In the genomic region with DNA sequence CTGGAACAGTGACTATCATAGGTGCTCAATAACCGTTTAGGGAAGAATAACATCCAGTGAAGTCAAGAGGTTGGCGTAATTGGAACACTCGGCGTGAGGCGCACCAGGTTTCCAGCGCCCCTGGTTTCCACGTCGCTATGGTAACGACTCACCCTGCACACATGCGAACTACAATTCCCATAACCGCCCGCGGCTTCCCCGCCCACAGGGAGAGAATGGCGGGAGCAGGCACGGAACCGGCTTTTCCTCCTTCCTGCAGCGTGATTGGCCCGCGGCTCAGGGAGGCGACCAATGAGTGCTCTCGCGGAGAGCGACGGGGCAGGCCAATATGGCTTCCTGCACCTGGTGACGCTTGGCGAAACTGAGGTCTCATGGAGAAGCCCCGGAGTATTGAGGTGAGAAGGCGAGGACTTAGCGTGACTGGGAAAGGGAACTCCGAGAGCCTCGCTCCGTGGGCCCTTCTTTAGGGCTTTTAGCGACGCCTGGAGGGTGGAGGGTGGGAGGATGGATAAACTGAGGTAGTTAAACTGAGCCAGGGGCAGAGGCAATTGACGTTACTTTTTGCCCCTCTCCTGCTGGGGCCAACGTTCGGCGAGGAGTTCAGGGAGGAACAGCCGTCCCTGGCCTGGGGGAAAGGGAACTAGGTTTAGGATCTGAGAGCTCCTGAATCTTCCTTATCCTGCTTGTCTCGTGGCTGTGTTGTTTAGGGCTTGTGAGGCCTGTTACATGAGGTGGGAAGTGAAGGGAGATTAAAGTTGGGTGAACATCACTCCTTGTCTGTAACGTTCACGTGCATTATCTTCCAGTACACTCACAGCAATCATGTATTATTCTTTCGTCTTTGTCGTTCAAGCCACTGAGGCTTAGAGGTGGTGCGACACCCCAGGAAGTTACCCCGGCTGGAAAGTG, we compare ENCODE assay signal across 1 cellular context.
TF ChIP-seq lines count a peak whose summit lies in the region.

Gene L3MBTL2 (plus strand): TSS at position 321 of the 909 bp plus-strand sequence. CDS start 51 bp downstream, at position 372.

TF ChIP-seq in HepG2, 621 proteins besides CTCF, POLR2A, EP300 and RAD21 (continued from another document and continues in another):
- no peak for TF ChIP-seq STAT6 (CRISPR knock-in tag; IDR thresholded peaks at IDR 0.05; ENCODE audit: borderline replicate concordance)
- TF ChIP-seq ESRRA (CRISPR knock-in tag; IDR thresholded peaks at IDR 0.05; ENCODE audit: low read depth): no peak
- TF ChIP-seq CHCHD3 (CRISPR knock-in tag; IDR thresholded peaks at IDR 0.05): no peak
- no peak for TF ChIP-seq PPARG (CRISPR knock-in tag; conservative IDR thresholded peaks at IDR 0.05)
- TF ChIP-seq ZNF687 (CRISPR knock-in tag; IDR thresholded peaks at IDR 0.05): peak; percentile 93
- peak; percentile 85; the same call in 1 of the 2 replicates for TF ChIP-seq ZFP91 (CRISPR knock-in tag; IDR thresholded peaks at IDR 0.05; ENCODE audit: borderline replicate concordance)
- TF ChIP-seq HDAC1 (CRISPR knock-in tag; IDR thresholded peaks at IDR 0.05): peak; percentile 95
- TF ChIP-seq, protein P1, sequence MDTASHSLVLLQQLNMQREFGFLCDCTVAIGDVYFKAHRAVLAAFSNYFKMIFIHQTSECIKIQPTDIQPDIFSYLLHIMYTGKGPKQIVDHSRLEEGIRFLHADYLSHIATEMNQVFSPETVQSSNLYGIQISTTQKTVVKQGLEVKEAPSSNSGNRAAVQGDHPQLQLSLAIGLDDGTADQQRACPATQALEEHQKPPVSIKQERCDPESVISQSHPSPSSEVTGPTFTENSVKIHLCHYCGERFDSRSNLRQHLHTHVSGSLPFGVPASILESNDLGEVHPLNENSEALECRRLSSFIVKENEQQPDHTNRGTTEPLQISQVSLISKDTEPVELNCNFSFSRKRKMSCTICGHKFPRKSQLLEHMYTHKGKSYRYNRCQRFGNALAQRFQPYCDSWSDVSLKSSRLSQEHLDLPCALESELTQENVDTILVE (CRISPR knock-in tag; IDR thresholded peaks at IDR 0.05): no peak
- no peak for TF ChIP-seq HNF4A (CRISPR knock-in tag; IDR thresholded peaks at IDR 0.05)
- no peak for TF ChIP-seq TERF1 (CRISPR knock-in tag; IDR thresholded peaks at IDR 0.05)
- TF ChIP-seq, protein P2, sequence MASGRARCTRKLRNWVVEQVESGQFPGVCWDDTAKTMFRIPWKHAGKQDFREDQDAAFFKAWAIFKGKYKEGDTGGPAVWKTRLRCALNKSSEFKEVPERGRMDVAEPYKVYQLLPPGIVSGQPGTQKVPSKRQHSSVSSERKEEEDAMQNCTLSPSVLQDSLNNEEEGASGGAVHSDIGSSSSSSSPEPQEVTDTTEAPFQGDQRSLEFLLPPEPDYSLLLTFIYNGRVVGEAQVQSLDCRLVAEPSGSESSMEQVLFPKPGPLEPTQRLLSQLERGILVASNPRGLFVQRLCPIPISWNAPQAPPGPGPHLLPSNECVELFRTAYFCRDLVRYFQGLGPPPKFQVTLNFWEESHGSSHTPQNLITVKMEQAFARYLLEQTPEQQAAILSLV (CRISPR knock-in tag; IDR thresholded peaks at IDR 0.05; ENCODE audit: borderline replicate concordance): no peak; the same call in 1 of the 2 replicates
- TF ChIP-seq PTBP1 (IDR thresholded peaks at IDR 0.05; ENCODE audit: low read depth, low read length, poor library complexity, severe bottlenecking): no peak
- TF ChIP-seq NCOR1 (IDR thresholded peaks at IDR 0.05; ENCODE audit: borderline replicate concordance, low read length): no peak
- TF ChIP-seq ZNF747 (CRISPR knock-in tag; IDR thresholded peaks at IDR 0.05; ENCODE audit: borderline replicate concordance): peak; percentile 33; the same call in 1 of the 2 replicates
- TF ChIP-seq TOPORS (CRISPR knock-in tag; IDR thresholded peaks at IDR 0.05): no peak
- no peak; the same call in 1 of the 2 replicates for TF ChIP-seq ARNTL (CRISPR knock-in tag; IDR thresholded peaks at IDR 0.05)
- TF ChIP-seq ZNF251 (CRISPR knock-in tag; IDR thresholded peaks at IDR 0.05): no peak
- TF ChIP-seq KDM2A (CRISPR knock-in tag; IDR thresholded peaks at IDR 0.05; ENCODE audit: borderline replicate concordance, low read depth): peak; percentile 75; the same call in 1 of the 2 replicates
- TF ChIP-seq SKI (IDR thresholded peaks at IDR 0.05; ENCODE audit: partially characterized antibody): no peak
- TF ChIP-seq GRHL1 (CRISPR knock-in tag; conservative IDR thresholded peaks at IDR 0.05): no peak
- TF ChIP-seq MIXL1 (CRISPR knock-in tag; IDR thresholded peaks at IDR 0.05): no peak
- peak; percentile 91; the same call in 1 of the 2 replicates for TF ChIP-seq MXD4 (CRISPR knock-in tag; IDR thresholded peaks at IDR 0.05)
- no peak for TF ChIP-seq SCMH1 (CRISPR knock-in tag; IDR thresholded peaks at IDR 0.05; ENCODE audit: borderline replicate concordance)
- no peak for TF ChIP-seq ZSCAN12 (CRISPR knock-in tag; IDR thresholded peaks at IDR 0.05)
- TF ChIP-seq, protein P3, sequence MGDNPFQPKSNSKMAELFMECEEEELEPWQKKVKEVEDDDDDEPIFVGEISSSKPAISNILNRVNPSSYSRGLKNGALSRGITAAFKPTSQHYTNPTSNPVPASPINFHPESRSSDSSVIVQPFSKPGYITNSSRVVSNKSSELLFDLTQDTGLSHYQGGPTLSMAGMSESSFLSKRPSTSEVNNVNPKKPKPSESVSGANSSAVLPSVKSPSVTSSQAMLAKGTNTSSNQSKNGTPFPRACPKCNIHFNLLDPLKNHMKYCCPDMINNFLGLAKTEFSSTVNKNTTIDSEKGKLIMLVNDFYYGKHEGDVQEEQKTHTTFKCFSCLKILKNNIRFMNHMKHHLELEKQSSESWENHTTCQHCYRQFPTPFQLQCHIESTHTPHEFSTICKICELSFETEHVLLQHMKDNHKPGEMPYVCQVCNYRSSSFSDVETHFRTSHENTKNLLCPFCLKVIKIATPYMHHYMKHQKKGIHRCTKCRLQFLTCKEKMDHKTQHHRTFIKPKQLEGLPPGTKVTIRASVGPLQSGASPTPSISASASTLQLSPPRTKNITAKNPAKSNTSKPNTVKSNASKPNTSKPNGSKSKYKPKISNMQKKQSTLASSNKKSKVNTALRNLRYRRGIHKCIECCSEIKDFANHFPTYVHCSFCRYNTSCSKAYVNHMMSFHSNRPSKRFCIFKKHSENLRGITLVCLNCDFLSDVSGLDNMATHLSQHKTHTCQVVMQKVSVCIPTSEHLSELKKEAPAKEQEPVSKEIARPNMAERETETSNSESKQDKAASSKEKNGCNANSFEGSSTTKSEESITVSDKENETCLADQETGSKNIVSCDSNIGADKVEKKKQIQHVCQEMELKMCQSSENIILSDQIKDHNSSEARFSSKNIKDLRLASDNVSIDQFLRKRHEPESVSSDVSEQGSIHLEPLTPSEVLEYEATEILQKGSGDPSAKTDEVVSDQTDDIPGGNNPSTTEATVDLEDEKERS (CRISPR knock-in tag; IDR thresholded peaks at IDR 0.05): no peak
- peak; percentile 60; the same call in 1 of the 2 replicates for TF ChIP-seq KDM3A (CRISPR knock-in tag; IDR thresholded peaks at IDR 0.05; ENCODE audit: low read depth)
- TF ChIP-seq NKX3-1 (CRISPR knock-in tag; IDR thresholded peaks at IDR 0.05): no peak
- TF ChIP-seq, protein P4, sequence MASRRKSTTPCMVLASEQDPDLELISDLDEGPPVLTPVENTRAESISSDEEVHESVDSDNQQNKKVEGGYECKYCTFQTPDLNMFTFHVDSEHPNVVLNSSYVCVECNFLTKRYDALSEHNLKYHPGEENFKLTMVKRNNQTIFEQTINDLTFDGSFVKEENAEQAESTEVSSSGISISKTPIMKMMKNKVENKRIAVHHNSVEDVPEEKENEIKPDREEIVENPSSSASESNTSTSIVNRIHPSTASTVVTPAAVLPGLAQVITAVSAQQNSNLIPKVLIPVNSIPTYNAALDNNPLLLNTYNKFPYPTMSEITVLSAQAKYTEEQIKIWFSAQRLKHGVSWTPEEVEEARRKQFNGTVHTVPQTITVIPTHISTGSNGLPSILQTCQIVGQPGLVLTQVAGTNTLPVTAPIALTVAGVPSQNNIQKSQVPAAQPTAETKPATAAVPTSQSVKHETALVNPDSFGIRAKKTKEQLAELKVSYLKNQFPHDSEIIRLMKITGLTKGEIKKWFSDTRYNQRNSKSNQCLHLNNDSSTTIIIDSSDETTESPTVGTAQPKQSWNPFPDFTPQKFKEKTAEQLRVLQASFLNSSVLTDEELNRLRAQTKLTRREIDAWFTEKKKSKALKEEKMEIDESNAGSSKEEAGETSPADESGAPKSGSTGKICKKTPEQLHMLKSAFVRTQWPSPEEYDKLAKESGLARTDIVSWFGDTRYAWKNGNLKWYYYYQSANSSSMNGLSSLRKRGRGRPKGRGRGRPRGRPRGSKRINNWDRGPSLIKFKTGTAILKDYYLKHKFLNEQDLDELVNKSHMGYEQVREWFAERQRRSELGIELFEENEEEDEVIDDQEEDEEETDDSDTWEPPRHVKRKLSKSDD (CRISPR knock-in tag; IDR thresholded peaks at IDR 0.05; ENCODE audit: low read depth): peak; percentile 94; the same call in 1 of the 2 replicates
- 0 out of 2 replicates have a peak, but pooled peaks have one; percentile 31 for TF ChIP-seq SMAD3 (CRISPR knock-in tag; IDR thresholded peaks at IDR 0.05)
- TF ChIP-seq ZNF713 (CRISPR knock-in tag; IDR thresholded peaks at IDR 0.05): no peak
- no peak for TF ChIP-seq RARG (CRISPR knock-in tag; IDR thresholded peaks at IDR 0.05; ENCODE audit: low read depth)
